Comparison of ENCODE assay signal across 8 cellular contexts in genomic region chr12:31659087-31659942, GRCh38. TPM values are rescaled to one million over a fixed set of nuclear protein-coding genes. Genes with fewer than 3 reads are reported as not detected.
DNase-seq lines count a peak whose midpoint lies in the region; ATAC-seq and TF ChIP-seq lines count a peak whose summit lies in the region.

Gene ETFBKMT, plus strand, starts transcription at chr12:31659688. Its CDS starts 2,266 bp downstream, at chr12:31661954.

- DNase-seq in DMS 273 (lab: John Stamatoyannopoulos, UW; ENCODE audit: unreplicated experiment) (peak; percentile 94), activated T-cell treated with anti-CD3 and anti-CD28 coated beads for 4 hours (peak; percentile 83), epithelial cell of esophagus (ENCODE audit: low read depth) (peak; percentile 93)
- DNase-seq in stimulated activated CD8-positive, alpha-beta memory T cell treated with anti-CD3 and anti-CD28 coated beads, Interleukin-4, amount 100 ng/mL, for 1 hour (ENCODE audit: low read depth in 2 of 2, low spot score in 1 of 2) = peak; percentile 70 to 80

- no peaks in the 10 kb centered on the region for H3F3A ChIP-seq in OCI-LY1 (ENCODE audit: insufficient read depth, low read length)

- H4K20me1 ChIP-seq in OCI-LY1 (ENCODE audit: insufficient read depth, low read length) = no peaks in the 10 kb centered on the region

- no peaks in the 10 kb centered on the region for H3K9me2 ChIP-seq in OCI-LY1 (ENCODE audit: low read depth, low read length)

- ATAC-seq in GM21447 (IDR thresholded peaks at IDR 0.05; ENCODE audit: unreplicated experiment) = peak; percentile 99

- H2AFZ ChIP-seq in OCI-LY1 (ENCODE audit: low read length) = peak within 1 kb of the TSS; percentile 82

- H3K4me1 ChIP-seq in HUES64 (ENCODE audit: insufficient read depth, low read length) = peaks cover 6% of the 10 kb centered on the region; the same call in 1 of the 2 replicates
- peaks cover 26% of the 10 kb centered on the region for H3K4me1 ChIP-seq in OCI-LY1 (ENCODE audit: insufficient read depth, low read length, severe bottlenecking)
- H3K4me1 ChIP-seq in mononuclear cell (ENCODE audit: insufficient read depth, low read length) = peaks cover 26% of the 10 kb centered on the region

- H3K4me3 ChIP-seq in HUES64 (ENCODE audit: low read length) = peak within 1 kb of the TSS; percentile 72
- H3K4me3 ChIP-seq in OCI-LY1 (ENCODE audit: low read depth, low read length, poor library complexity, severe bottlenecking) = peak within 1 kb of the TSS; percentile 75
- H3K4me3 ChIP-seq in epithelial cell of esophagus (ENCODE audit: low read length) = peak within 1 kb of the TSS; percentile 93
- H3K4me3 ChIP-seq in mononuclear cell (ENCODE audit: low read length) = peak within 1 kb of the TSS; percentile 73

- H3K27ac ChIP-seq in HUES64 (ENCODE audit: low read depth, low read length) = peak within 1 kb of the TSS; percentile 91; the same call in 1 of the 2 replicates
- H3K27ac ChIP-seq in OCI-LY1 (ENCODE audit: low read depth, low read length, poor library complexity, severe bottlenecking) = peak within 1 kb of the TSS; percentile 88

- H3K27me3 ChIP-seq in HUES64 (ENCODE audit: insufficient read depth, low read length) (no peaks in the 10 kb centered on the region), OCI-LY1 (ENCODE audit: insufficient read depth, low read length) (no peaks in the 10 kb centered on the region), mononuclear cell (ENCODE audit: insufficient read depth, low read length) (no peaks in the 10 kb centered on the region)

- no peaks in the 10 kb centered on the region for H3K79me2 ChIP-seq in OCI-LY1 (ENCODE audit: insufficient read depth, low read length)

- H3K9ac ChIP-seq in HUES64 (ENCODE audit: low read depth, low read length) (peak within 1 kb of the TSS; percentile 71), OCI-LY1 (ENCODE audit: low read length) (peak within 1 kb of the TSS; percentile 82)

- H3K9me3 ChIP-seq in HUES64 (ENCODE audit: insufficient read depth, low read depth, low read length) = no peaks in the 10 kb centered on the region
- no peaks in the 10 kb centered on the region for H3K9me3 ChIP-seq in OCI-LY1 (ENCODE audit: low read length)
- no peaks in the 10 kb centered on the region for H3K9me3 ChIP-seq in mononuclear cell (ENCODE audit: low read depth, low read length)

- WGBS in HUES64 = 5% methylated on average over 47 of the region's 47 CpGs

- peak within 1 kb of the TSS; percentile 83 for H3K4me2 ChIP-seq in OCI-LY1 (ENCODE audit: low read length)

- TF ChIP-seq CTCF in OCI-LY1 (IDR thresholded peaks at IDR 0.05; ENCODE audit: low read length) (peak; percentile 16; the same call in 1 of the 2 replicates), epithelial cell of esophagus (IDR thresholded peaks at IDR 0.05; ENCODE audit: insufficient read depth, low read depth, low read length, missing control alignments) (no peak)

- H3K36me3 ChIP-seq in HUES64 (ENCODE audit: insufficient read depth, low read length) = no peaks in the 10 kb centered on the region
- H3K36me3 ChIP-seq in OCI-LY1 (ENCODE audit: insufficient read depth, low read length) = no peaks in the 10 kb centered on the region

RNA-seq across cellular contexts. Expression of gene ETFBKMT, which starts in this region (rescaled TPM):
- polyA plus RNA-seq in HUES64 (2013, experiment 1 of 2) = 0.70 TPM
- 1.5 TPM for polyA plus RNA-seq in HUES64 (2013, experiment 2 of 2)
- total RNA-seq in mononuclear cell = 0.52 TPM

Comparison
In these comparisons a context has a peak if more than half of its experiments do, and no peak if none do; other contexts are left out.
1. Peak in every context shown above with its lines: DNase-seq, ATAC-seq, H3K4me3 ChIP-seq and H3K27ac ChIP-seq.